11 cellular contexts compared by ENCODE assay signal in genomic region chr7:25029075-25029474, GRCh38. TPM values are rescaled to one million over a fixed set of nuclear protein-coding genes. Genes with fewer than 3 reads are reported as not detected.
DNase-seq lines count a peak whose midpoint lies in the region; ATAC-seq, FAIRE-seq and TF ChIP-seq lines count a peak whose summit lies in the region.
"Had no signal": no experiment of that assay in that cellular context is flagged by ENCODE, and none has a peak within 500 bp of the region (broad histone marks: within the 10 kb centered on the region; RNA-seq: fewer than 3 reads in every experiment).

No MANE protein-coding gene starts in this region.

- no peak for DNase-seq in A549 (ENCODE audit: low read depth in 1 of 2, low spot score in 1 of 2)
- DNase-seq in activated T-cell treated with anti-CD3 and anti-CD28 coated beads, Interleukin-2, amount 50 U/mL, for 24 hours, result peak; percentile 33
- no peak for DNase-seq in right cardiac atrium
- no peak for DNase-seq in NOMO-1 (lab: John Stamatoyannopoulos, UW; ENCODE audit: unreplicated experiment in 2 of 2)
- no peak for DNase-seq in esophagus squamous epithelium (lab: John Stamatoyannopoulos, UW)
- DNase-seq in mesenteric fat pad (ENCODE audit: low spot score), result no peak
- DNase-seq: GOT3, ovary had no signal

- H3K4me1 ChIP-seq in A549, result peaks cover 29% of the 10 kb centered on the region
- H3K4me1 ChIP-seq in HEK293 (ENCODE audit: control insufficient read depth, insufficient read depth, low read length), result peaks cover 4% of the 10 kb centered on the region; the same call in 1 of the 2 replicates
- H3K4me1 ChIP-seq in right cardiac atrium (ENCODE audit: control insufficient read depth, insufficient read depth, low read length), result no peaks in the 10 kb centered on the region
- peaks cover 0 to 14% (median 11%) of the 10 kb centered on the region in 3 donors for H3K4me1 ChIP-seq in esophagus squamous epithelium

- no peak for TF ChIP-seq RAD21 in A549 (conservative IDR thresholded peaks at IDR 0.05 in 1 of 2, IDR thresholded peaks at IDR 0.05 in 1 of 2)

- 89% methylated on average over 1 of the region's 1 CpG for WGBS in A549 (ENCODE audit: missing lambda C conversion rate)
- 86% methylated on average over 1 of the region's 1 CpG for WGBS in right cardiac atrium
- WGBS in esophagus squamous epithelium, 2 donors, result no CpG with 5 or more reads among the region's 1 CpG

- TF ChIP-seq CTCF in A549 (IDR thresholded peaks at IDR 0.05) (no peak), HEK293 (tag by site-specific recombination; IDR thresholded peaks at IDR 0.05) (no peak), esophagus squamous epithelium (IDR thresholded peaks at IDR 0.05) (no peak)

- H3K27ac Mint-ChIP-seq in activated T-cell treated with anti-CD3 and anti-CD28 coated beads, Interleukin-2, amount 50 U/mL, for 24 hours, result peak overlapping the region; percentile 88
- H3K27ac Mint-ChIP-seq: IgD-negative memory B cell had no signal

- no peaks in the 10 kb centered on the region for H3K36me3 ChIP-seq in HEK293 (ENCODE audit: control insufficient read depth in 2 of 2, insufficient read depth in 1 of 2, low read length in 2 of 2)
- no peaks in the 10 kb centered on the region for H3K36me3 ChIP-seq in esophagus squamous epithelium
- H3K36me3 ChIP-seq: ovary had no signal

- FAIRE-seq in A549 (lab: Jason Lieb, UNC), result no peak

- ATAC-seq in A549 (no peak), right cardiac atrium (peak; percentile 28), GM19035 (IDR thresholded peaks at IDR 0.05; ENCODE audit: unreplicated experiment) (no peak)

- intact Hi-C loops in right cardiac atrium (cut with DNase I) (no loop called here), esophagus squamous epithelium (cut with DNase I) (no loop called here)

- no peak for TF ChIP-seq EP300 in A549 (IDR thresholded peaks at IDR 0.05)

- peaks cover 7% of the 10 kb centered on the region; the same call in 1 of the 3 replicates for H3K9me3 ChIP-seq in A549
- H3K9me3 ChIP-seq in HEK293 (ENCODE audit: control insufficient read depth, insufficient read depth, low read depth, low read length), result no peaks in the 10 kb centered on the region
- no peaks in the 10 kb centered on the region for H3K9me3 ChIP-seq in right cardiac atrium (ENCODE audit: control insufficient read depth, low read length)
- no peaks in the 10 kb centered on the region for H3K9me3 ChIP-seq in esophagus squamous epithelium
- H3K9me3 ChIP-seq: ovary had no signal

- CTCF ChIA-PET in A549 (lab: Yijun Ruan, JAX) (interaction anchor here (0.6 to 2.3 kb wide), 12 partner anchors 8 to 209 kb away, joined by 3 to 7 read pairs (median 3); no protein-coding TSS in a partner anchor), HEK293 (lab: Yijun Ruan, JAX) (interaction anchor here (0.5 to 2.8 kb wide), 3 partner anchors 35 to 70 kb away, joined by 4 to 12 read pairs (median 6); no protein-coding TSS in a partner anchor)

- H3K9me3 Mint-ChIP-seq in activated T-cell treated with anti-CD3 and anti-CD28 coated beads, Interleukin-2, amount 50 U/mL, for 24 hours, result no peaks in the 10 kb centered on the region
- H3K9me3 Mint-ChIP-seq: IgD-negative memory B cell had no signal

- H3K4me3 Mint-ChIP-seq in activated T-cell treated with anti-CD3 and anti-CD28 coated beads, Interleukin-2, amount 50 U/mL, for 24 hours, result no peak overlapping the region
- H3K4me3 Mint-ChIP-seq: IgD-negative memory B cell had no signal

- peak overlapping the region; percentile 55 for H3K4me2 ChIP-seq in A549

- peaks cover 43% of the 10 kb centered on the region for H3K4me1 Mint-ChIP-seq in activated T-cell treated with anti-CD3 and anti-CD28 coated beads, Interleukin-2, amount 50 U/mL, for 24 hours (ENCODE audit: low read depth)

- POLR2A ChIA-PET in A549 (lab: Yijun Ruan, JAX), result no interaction called here
- POLR2A ChIA-PET in HEK293 (lab: Yijun Ruan, JAX), result no interaction called here

- H3K27ac ChIP-seq in A549 (peak overlapping the region; percentile 9 to 73; a peak in 5 of 6 replicates), HEK293 (ENCODE audit: extremely low read depth, low read depth, low read length) (peak overlapping the region; percentile 42; the same call in 1 of the 2 replicates), right cardiac atrium (ENCODE audit: low read length) (peak overlapping the region; percentile 11), esophagus squamous epithelium (peak overlapping the region in 2 of 4 donors; percentile 26)
- H3K27ac ChIP-seq: ovary had no signal

- no peaks in the 10 kb centered on the region for H3K27me3 ChIP-seq in right cardiac atrium (ENCODE audit: control insufficient read depth, insufficient read depth)
- peaks cover 0 to 3% (median 0%) of the 10 kb centered on the region in 4 donors for H3K27me3 ChIP-seq in esophagus squamous epithelium
- H3K27me3 ChIP-seq: ovary had no signal

- no peak overlapping the region for H3K4me3 ChIP-seq in A549
- H3K4me3 ChIP-seq in HEK293 (ENCODE audit: low read depth, low read length), result no peak overlapping the region
- no peak overlapping the region for H3K4me3 ChIP-seq in right cardiac atrium (ENCODE audit: low read length)
- no peak overlapping the region for H3K4me3 ChIP-seq in esophagus squamous epithelium
- H3K4me3 ChIP-seq: ovary had no signal

- TF ChIP-seq POLR2A in A549 (IDR thresholded peaks at IDR 0.05; ENCODE audit: low read length) (no peak), esophagus squamous epithelium (IDR thresholded peaks at IDR 0.05) (no peak)

- no peaks in the 10 kb centered on the region for H3K27me3 Mint-ChIP-seq in activated T-cell treated with anti-CD3 and anti-CD28 coated beads, Interleukin-2, amount 50 U/mL, for 24 hours

- H3K36me3 Mint-ChIP-seq in activated T-cell treated with anti-CD3 and anti-CD28 coated beads, Interleukin-2, amount 50 U/mL, for 24 hours (ENCODE audit: low read depth), result no peaks in the 10 kb centered on the region
- H3K36me3 Mint-ChIP-seq: IgD-negative memory B cell had no signal

TF ChIP-seq in A549, 52 proteins besides CTCF, POLR2A, EP300 and RAD21:
- TF ChIP-seq MYC (IDR thresholded peaks at IDR 0.05; ENCODE audit: borderline replicate concordance, low read length) (no peak), BHLHE40 (IDR thresholded peaks at IDR 0.05; ENCODE audit: low read depth, low read length) (no peak), NFE2L2 (conservative IDR thresholded peaks at IDR 0.05; ENCODE audit: low read length) (no peak), GATA3 (IDR thresholded peaks at IDR 0.05; ENCODE audit: borderline replicate concordance) (no peak), FOSL2 (IDR thresholded peaks at IDR 0.05) (no peak), FOSL2 (CRISPR knock-in tag; IDR thresholded peaks at IDR 0.05) (no peak), HOXB13 (CRISPR knock-in tag; IDR thresholded peaks at IDR 0.05; ENCODE audit: low read depth) (no peak), KDM1A (IDR thresholded peaks at IDR 0.05; ENCODE audit: low read depth) (no peak), EHMT2 (IDR thresholded peaks at IDR 0.05; ENCODE audit: low read depth) (no peak), POLR2AphosphoS2 (conservative IDR thresholded peaks at IDR 0.05; ENCODE audit: low read length) (no peak), HDAC2 (IDR thresholded peaks at IDR 0.05) (no peak), HOXB5 (CRISPR knock-in tag; IDR thresholded peaks at IDR 0.05) (no peak), HES2 (IDR thresholded peaks at IDR 0.05) (no peak), PHF8 (IDR thresholded peaks at IDR 0.05; ENCODE audit: borderline replicate concordance, low read depth) (no peak), MAFK (IDR thresholded peaks at IDR 0.05; ENCODE audit: partially characterized antibody) (no peak), KDM5A (IDR thresholded peaks at IDR 0.05) (no peak), ZFP36 (IDR thresholded peaks at IDR 0.05; ENCODE audit: borderline replicate concordance, partially characterized antibody) (no peak)

TF ChIP-seq in HEK293, 187 proteins besides CTCF, POLR2A, EP300 and RAD21:
- TF ChIP-seq ZNF202 (tag by site-specific recombination; IDR thresholded peaks at IDR 0.05; ENCODE audit: borderline replicate concordance) (no peak), ZNF114 (tag by site-specific recombination; IDR thresholded peaks at IDR 0.05) (no peak), ZNF341 (tag by site-specific recombination; IDR thresholded peaks at IDR 0.05; ENCODE audit: low read depth) (no peak), ZEB2 (tag by site-specific recombination; IDR thresholded peaks at IDR 0.05) (no peak)

RNA-seq across cellular contexts. Expression of gene OSBPL3, which starts 49.1 kb away (rescaled TPM):
- polyA plus RNA-seq in A549 (2011; rRNA removed) (17.4 and 17.8 TPM in 2 replicates), A549 (2017; fragmentation: RNase III; extraction: RNeasy Plus Mini Kit Qiagen cat#74134 plus additional on column Dnase treatment) (10.9 to 13.0 TPM (median 13.0 TPM) in 3 replicates), right cardiac atrium (3.2 TPM)
- 4.5 and 5.1 TPM in 2 replicates for polyA plus RNA-seq in A549 (2012; cell fraction: cytosol; rRNA removed)
- polyA plus RNA-seq in A549 (2012; cell fraction: nucleus; rRNA removed), result 13.1 and 14.7 TPM in 2 replicates
- 11.0 and 14.4 TPM in 2 replicates for polyA minus RNA-seq in A549 (2011; rRNA and poly(A)+ RNA removed)
- total RNA-seq in right cardiac atrium (10 to 100 TPM in 2 of 4 donors, 1 to 10 TPM in 2; 9.0 to 12.9 (median 10.4) TPM), esophagus squamous epithelium (10 to 100 TPM in 3 of 4 donors, 1 to 10 TPM in 1; 8.9 to 22.6 (median 13.7) TPM), mesenteric fat pad (9.3 TPM)

Comparison
In these comparisons a context has a peak if more than half of its experiments do, and no peak if none do; other contexts are left out.
1. ATAC-seq: peak in right cardiac atrium (2 of 2); none in A549 (0 of 2) and GM19035 (single experiment).